ENCODE assay signal across 8 cellular contexts in the genomic region with DNA sequence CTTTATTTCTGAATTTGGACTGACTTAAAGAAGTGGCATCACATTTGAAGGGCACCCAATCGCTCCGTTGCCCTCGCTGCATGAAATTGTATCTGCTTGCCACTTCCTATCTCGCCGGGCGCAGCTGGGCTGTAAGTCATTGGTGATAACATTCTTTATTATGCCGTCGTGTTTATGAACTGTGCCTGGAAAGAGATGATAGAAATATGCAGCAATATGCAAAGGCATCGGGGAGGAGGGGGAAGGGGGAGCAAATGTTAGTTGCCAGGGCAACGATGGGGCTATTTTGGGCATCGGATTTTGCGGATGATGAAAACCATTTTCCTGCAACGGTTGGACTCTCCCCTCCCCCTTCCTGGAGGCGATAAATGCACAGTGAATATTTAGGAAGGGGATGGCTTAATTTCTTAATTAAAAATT.
A peak's percentile ranks its signal among the peaks of the same experiment; 100 is the strongest.
DNase-seq lines count a peak whose midpoint lies in the region; ATAC-seq and TF ChIP-seq lines count a peak whose summit lies in the region.

No MANE protein-coding gene starts in this region.

- intact Hi-C loops in tibial artery (cut with DNase I; ENCODE audit: low total_unique reads) = no loop called here

- no peak for TF ChIP-seq CTCF in tibial artery (IDR thresholded peaks at IDR 0.05)

- H3K4me3 ChIP-seq in adipocyte (ENCODE audit: low read length) (peak overlapping the region; percentile 58), tibial artery (peak overlapping the region; percentile 32 to 39)

- DNase-seq in activated CD8-positive, alpha-beta memory T cell treated with anti-CD3 and anti-CD28 coated beads, Interleukin-2, amount 50 U/mL, for 1 hour (ENCODE audit: extremely low read depth) = peak; percentile 11
- no peak for DNase-seq in activated CD8-positive, alpha-beta memory T cell treated with anti-CD3 and anti-CD28 coated beads, Interleukin-2, amount 50 U/mL, for 48 hours
- peak; percentile 20 for DNase-seq in adipocyte (ENCODE audit: low read depth)
- DNase-seq in tibial artery = peak; percentile 50 to 69
- DNase-seq in SK-N-DZ (ENCODE audit: low spot score) = no peak
- DNase-seq in NCI-H2171 treated with DMSO at 0.1 percent for 48 hours (lab: John Stamatoyannopoulos, UW) = no peak

- H3K27me3 ChIP-seq in adipocyte (replicated peaks; ENCODE audit: control insufficient read depth, insufficient read depth, low read length) (peaks cover 74% of the 10 kb centered on the region), layer of hippocampus (ENCODE audit: control insufficient read depth, insufficient read depth, low read length) (no peaks in the 10 kb centered on the region), tibial artery (no peaks in the 10 kb centered on the region)

- H3K4me1 ChIP-seq in adipocyte (ENCODE audit: control insufficient read depth, insufficient read depth, low read length) = peaks cover 6% of the 10 kb centered on the region
- H3K4me1 ChIP-seq in tibial artery = peaks cover 0 to 34% (median 21%) of the 10 kb centered on the region in 4 donors

- H3K27ac ChIP-seq in layer of hippocampus (ENCODE audit: low read depth, low read length) = peak overlapping the region; percentile 30
- H3K27ac ChIP-seq in tibial artery = peak overlapping the region in 1 of 2 donors; percentile 20

- H3K9me3 ChIP-seq in adipocyte (ENCODE audit: control insufficient read depth, low read length) (peaks cover 3% of the 10 kb centered on the region), tibial artery (no peaks in the 10 kb centered on the region)

- ATAC-seq in GM18870 (IDR thresholded peaks at IDR 0.05; ENCODE audit: unreplicated experiment) = no peak

- no peak overlapping the region for H3K9ac ChIP-seq in adipocyte (ENCODE audit: low read length)

- no peaks in the 10 kb centered on the region for H3K36me3 ChIP-seq in adipocyte (ENCODE audit: control insufficient read depth, insufficient read depth, low read length, severe bottlenecking)
- H3K36me3 ChIP-seq in tibial artery = no peaks in the 10 kb centered on the region

Comparison
In these comparisons a context has a peak if more than half of its experiments do, and no peak if none do; other contexts are left out.
1. DNase-seq: peak in activated CD8-positive, alpha-beta memory T cell treated with anti-CD3 and anti-CD28 coated beads, Interleukin-2, amount 50 U/mL, for 1 hour (single experiment), adipocyte (single experiment) and tibial artery (2 of 2); none in activated CD8-positive, alpha-beta memory T cell treated with anti-CD3 and anti-CD28 coated beads, Interleukin-2, amount 50 U/mL, for 48 hours (single experiment), SK-N-DZ (single experiment) and NCI-H2171 treated with DMSO at 0.1 percent for 48 hours (single experiment).